ENCODE assay signal across 21 cellular contexts in genomic region chr14:57487771-57488170, GRCh38. TPM values are rescaled to one million over a fixed set of nuclear protein-coding genes. Genes with fewer than 3 reads are reported as not detected.
DNase-seq lines count a peak whose midpoint lies in the region; ATAC-seq, FAIRE-seq and TF ChIP-seq lines count a peak whose summit lies in the region.
"Had no signal": no experiment of that assay in that cellular context is flagged by ENCODE, and none has a peak within 500 bp of the region (broad histone marks: within the 10 kb centered on the region; RNA-seq: fewer than 3 reads in every experiment).

No MANE protein-coding gene starts in this region.

- peaks cover 11% of the 10 kb centered on the region for H3K4me1 ChIP-seq in left ventricle myocardium inferior
- peaks cover 0 to 5% (median 0%) of the 10 kb centered on the region in 4 donors for H3K4me1 ChIP-seq in stomach
- H3K4me1 ChIP-seq: psoas muscle, upper lobe of right lung had no signal

- H3K4me3 Mint-ChIP-seq in glutamatergic neuron (ENCODE audit: unreplicated experiment) = no peak overlapping the region
- H3K4me3 Mint-ChIP-seq: activated CD4-positive, alpha-beta T cell treated with anti-CD3 and anti-CD28 coated beads for 36 hours; CD4-positive, alpha-beta T cell; naive thymus-derived CD8-positive, alpha-beta T cell had no signal

- H3K27ac ChIP-seq in left ventricle myocardium inferior (replicated peaks) (no peak overlapping the region), stomach (no peak overlapping the region)
- H3K27ac ChIP-seq: coronary artery, psoas muscle, upper lobe of right lung had no signal

- H3K27ac Mint-ChIP-seq in glutamatergic neuron (ENCODE audit: unreplicated experiment) = no peak overlapping the region
- H3K27ac Mint-ChIP-seq: activated CD4-positive, alpha-beta T cell treated with anti-CD3 and anti-CD28 coated beads for 36 hours; CD4-positive, alpha-beta T cell; naive thymus-derived CD8-positive, alpha-beta T cell had no signal

- WGBS in stomach, 5 donors = 53 to 84% (median 77%) methylated on average over 1 of the region's 1 CpG

- TF ChIP-seq POLR2A in stomach (IDR thresholded peaks at IDR 0.05) = no peak

- no peaks in the 10 kb centered on the region for H3K36me3 ChIP-seq in left ventricle myocardium inferior
- no peaks in the 10 kb centered on the region for H3K36me3 ChIP-seq in stomach
- H3K36me3 ChIP-seq: upper lobe of right lung had no signal

- peak; percentile 88 for FAIRE-seq in RCC 7860 (lab: Jason Lieb, UNC)
- FAIRE-seq: A204.1 had no signal

- no peak for TF ChIP-seq EP300 in stomach (IDR thresholded peaks at IDR 0.05)

- no peak for DNase-seq in left ventricle myocardium superior
- no peak for DNase-seq in left ventricle myocardium inferior
- peak; percentile 68 for DNase-seq in RCC 7860 (ENCODE audit: low spot score)
- DNase-seq in fibroblast of the aortic adventitia (ENCODE audit: low read depth) = peak; percentile 13
- peak; percentile 40 for DNase-seq in stromal cell of bone marrow (ENCODE audit: low read depth)
- no peak for DNase-seq in glutamatergic neuron
- no peak for DNase-seq in stomach
- DNase-seq in activated naive CD4-positive, alpha-beta T cell (lab: John Stamatoyannopoulos, UW) = no peak
- DNase-seq: activated CD4-positive, alpha-beta T cell treated with anti-CD3 and anti-CD28 coated beads for 36 hours; activated gamma-delta T cell; CD4-positive, alpha-beta T cell; mammary epithelial cell; MM.1S; naive thymus-derived CD8-positive, alpha-beta T cell; NCI-H187; psoas muscle; stimulated activated naive CD4-positive, alpha-beta T cell; upper lobe of right lung had no signal

- intact Hi-C loops in left ventricle myocardium superior (cut with micrococcal nuclease) (loop anchor here (5.0 kb wide), 1 partner anchor 585 kb away; no protein-coding TSS in a partner anchor), left ventricle myocardium inferior (cut with micrococcal nuclease) (loop anchor here (5.0 kb wide), 1 partner anchor 585 kb away; no protein-coding TSS in a partner anchor), stomach (cut with DNase I; ENCODE audit: low total_unique reads) (loop anchor here (5.0 kb wide), 1 partner anchor 585 kb away; no protein-coding TSS in a partner anchor)

- H3K4me1 Mint-ChIP-seq in glutamatergic neuron (ENCODE audit: low read depth, unreplicated experiment) = peaks cover 19% of the 10 kb centered on the region
- H3K4me1 Mint-ChIP-seq: activated CD4-positive, alpha-beta T cell treated with anti-CD3 and anti-CD28 coated beads for 36 hours had no signal

- H3K9me3 ChIP-seq in left ventricle myocardium inferior (replicated peaks) (no peaks in the 10 kb centered on the region), stomach (no peaks in the 10 kb centered on the region)
- H3K9me3 ChIP-seq: psoas muscle, upper lobe of right lung had no signal

- H3K36me3 Mint-ChIP-seq in glutamatergic neuron (ENCODE audit: unreplicated experiment) = no peaks in the 10 kb centered on the region

- peak; percentile 57 for ATAC-seq in left ventricle myocardium superior
- ATAC-seq: activated CD4-positive, alpha-beta T cell treated with anti-CD3 and anti-CD28 coated beads for 36 hours; naive thymus-derived CD8-positive, alpha-beta T cell; psoas muscle; upper lobe of right lung had no signal

- H3K27me3 Mint-ChIP-seq in glutamatergic neuron (ENCODE audit: unreplicated experiment) = no peaks in the 10 kb centered on the region

- H3K4me3 ChIP-seq in left ventricle myocardium inferior = no peak overlapping the region
- H3K4me3 ChIP-seq in fibroblast of the aortic adventitia (ENCODE audit: low read depth, low read length) = no peak overlapping the region
- H3K4me3 ChIP-seq in stomach = no peak overlapping the region
- H3K4me3 ChIP-seq: coronary artery, psoas muscle, upper lobe of right lung had no signal

- peaks cover 7% of the 10 kb centered on the region for H3K27me3 ChIP-seq in left ventricle myocardium inferior (ENCODE audit: low read depth)
- no peaks in the 10 kb centered on the region for H3K27me3 ChIP-seq in stomach
- H3K27me3 ChIP-seq: upper lobe of right lung had no signal

- no peaks in the 10 kb centered on the region for H3K9me3 Mint-ChIP-seq in glutamatergic neuron (ENCODE audit: unreplicated experiment)
- H3K9me3 Mint-ChIP-seq: CD4-positive, alpha-beta T cell; naive thymus-derived CD8-positive, alpha-beta T cell had no signal

- TF ChIP-seq CTCF in left ventricle myocardium inferior (IDR thresholded peaks at IDR 0.05; ENCODE audit: borderline replicate concordance) = no peak
- no peak for TF ChIP-seq CTCF in fibroblast of the aortic adventitia (IDR thresholded peaks at IDR 0.05; ENCODE audit: insufficient read depth, low read length)
- no peak for TF ChIP-seq CTCF in glutamatergic neuron (IDR thresholded peaks at IDR 0.05; ENCODE audit: partially characterized antibody, unreplicated experiment)
- no peak for TF ChIP-seq CTCF in stomach (IDR thresholded peaks at IDR 0.05)

RNA-seq across cellular contexts. Expression of gene CCDC198, which starts 5.9 kb away (rescaled TPM):
- total RNA-seq in left ventricle myocardium superior (not detected), left ventricle myocardium inferior (not detected), fibroblast of the aortic adventitia (ENCODE audit: low replicate concordance) (not detected in 2 replicates), glutamatergic neuron (ENCODE audit: unreplicated experiment) (not detected), stomach (1 to 10 TPM in 1 of 5 donors, not detected in 4; 1.3 TPM)
- under 1 TPM in 1 of 3 donors, not detected in 2; 0.30 TPM for polyA plus RNA-seq in stomach
- total RNA-seq: activated CD4-positive, alpha-beta T cell treated with anti-CD3 and anti-CD28 coated beads for 36 hours; CD4-positive, alpha-beta T cell; mammary epithelial cell; naive thymus-derived CD8-positive, alpha-beta T cell; NCI-H460; psoas muscle; upper lobe of right lung had no signal
- polyA plus RNA-seq: mammary epithelial cell; naive thymus-derived CD8-positive, alpha-beta T cell; psoas muscle had no signal

Comparison
In these comparisons a context has a peak if more than half of its experiments do, and no peak if none do; other contexts are left out.
1. DNase-seq: peak in RCC 7860 (single experiment), fibroblast of the aortic adventitia (single experiment) and stromal cell of bone marrow (single experiment); none in left ventricle myocardium superior (single experiment), left ventricle myocardium inferior (single experiment), glutamatergic neuron (single experiment), stomach (single experiment) and activated naive CD4-positive, alpha-beta T cell (0 of 4).